Comparison of ENCODE assay signal across 11 cellular contexts in the genomic region with DNA sequence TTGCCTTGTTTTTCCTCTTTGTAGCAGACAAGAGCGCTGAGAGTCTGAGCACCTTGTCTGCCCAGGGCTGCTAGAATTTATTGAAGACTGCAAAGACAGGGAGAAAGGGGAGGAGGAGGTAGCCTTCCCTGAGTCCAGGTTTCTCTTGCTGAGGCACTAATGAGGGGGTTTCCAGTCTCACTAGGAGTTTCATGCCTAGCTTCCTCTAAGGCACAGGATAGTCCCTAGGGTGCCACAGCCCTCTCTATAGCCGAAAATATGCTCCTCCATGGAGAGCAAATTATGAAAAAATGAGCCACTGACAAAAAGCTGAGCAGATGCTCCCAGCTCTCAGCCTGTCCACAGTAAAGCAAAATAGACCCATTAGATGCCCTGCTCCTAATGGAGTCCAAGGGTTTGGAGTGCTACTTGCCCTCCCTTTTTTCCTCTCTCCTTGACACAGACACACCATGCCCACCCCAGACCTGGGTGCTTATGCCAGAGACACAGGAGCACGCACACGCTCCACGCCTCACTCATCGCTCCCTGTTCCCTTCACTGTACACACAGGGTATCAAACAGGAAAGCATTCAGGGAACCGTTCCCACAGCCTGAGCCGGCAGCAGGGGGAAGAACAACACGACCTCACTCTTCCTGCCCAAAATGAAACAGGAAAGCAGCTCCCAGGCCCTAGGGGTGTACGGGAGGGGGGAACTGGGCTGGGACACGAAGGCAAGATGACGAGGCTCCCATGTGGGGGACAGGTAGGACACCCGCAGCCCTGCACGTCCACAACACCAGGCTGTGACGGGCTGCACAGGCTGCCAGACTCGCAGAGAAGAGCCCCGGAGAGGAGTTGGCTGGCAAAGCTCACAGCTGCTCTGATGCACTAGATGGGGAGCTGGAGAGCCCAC. TPM values are rescaled to one million over a fixed set of nuclear protein-coding genes. Genes with fewer than 3 reads are reported as not detected.
DNase-seq lines count a peak whose midpoint lies in the region; ATAC-seq and TF ChIP-seq lines count a peak whose summit lies in the region.
"Had no signal": no experiment of that assay in that cellular context is flagged by ENCODE, and none has a peak within 500 bp of the region (broad histone marks: within the 10 kb centered on the region; RNA-seq: fewer than 3 reads in every experiment).

No MANE protein-coding gene starts in this region.

- DNase-seq in stimulated activated naive CD8-positive, alpha-beta T cell treated with anti-CD3 and anti-CD28 coated beads, Interleukin-15, Interleukin-2, amounts not matched to agents 100 U/mL and 50 U/mL, for 24 hours: no peak
- DNase-seq in ascending aorta (ENCODE audit: low spot score in 2 of 2) (no peak), mesothelial cell of epicardium (ENCODE audit: low spot score in 2 of 2, unreplicated experiment in 2 of 2) (no peak), aorta (no peak), activated gamma-delta T cell treated with Interleukin-2 at 50 U/mL for 16 hours (no peak)
- DNase-seq: activated effector memory CD4-positive, alpha-beta T cell treated with anti-CD3 and anti-CD28 coated beads, Interleukin-2, amount 50 U/mL, for 16 hours; DND-41; NCI-H524 treated with DMSO at 0.1 percent for 48 hours had no signal

- TF ChIP-seq CTCF in ascending aorta (IDR thresholded peaks at IDR 0.05) (no peak), mesothelial cell of epicardium (IDR thresholded peaks at IDR 0.05; ENCODE audit: unreplicated experiment) (no peak)

- H3K27ac Mint-ChIP-seq in stimulated activated naive CD8-positive, alpha-beta T cell treated with anti-CD3 and anti-CD28 coated beads, Interleukin-15, Interleukin-2, amounts not matched to agents 100 ng/mL and 50 ng/mL, for 24 hours: peak overlapping the region; percentile 76
- H3K27ac Mint-ChIP-seq in mesothelial cell of epicardium: peak overlapping the region; percentile 59

- ATAC-seq in stimulated activated naive CD8-positive, alpha-beta T cell treated with anti-CD3 and anti-CD28 coated beads, Interleukin-15, Interleukin-2, amounts not matched to agents 100 U/mL and 50 U/mL, for 24 hours: no peak
- ATAC-seq in aorta (ENCODE audit: low FRiP score) (peak; percentile 16), GM19395 (IDR thresholded peaks at IDR 0.05; ENCODE audit: unreplicated experiment) (no peak), GM18873 (IDR thresholded peaks at IDR 0.05; ENCODE audit: low FRiP score, unreplicated experiment) (no peak)

- peaks cover 34% of the 10 kb centered on the region for H3K4me1 Mint-ChIP-seq in stimulated activated naive CD8-positive, alpha-beta T cell treated with anti-CD3 and anti-CD28 coated beads, Interleukin-15, Interleukin-2, amounts not matched to agents 100 ng/mL and 50 ng/mL, for 24 hours (ENCODE audit: low read depth)
- peaks cover 17% of the 10 kb centered on the region for H3K4me1 Mint-ChIP-seq in mesothelial cell of epicardium

- H3K27ac ChIP-seq in ascending aorta (peak overlapping the region; percentile 44 to 77), aorta (ENCODE audit: low read depth in 1 of 2, low read length in 2 of 2) (peak overlapping the region in 1 of 2 donors; percentile 79)

- H3K9me3 ChIP-seq in ascending aorta: no peaks in the 10 kb centered on the region
- no peaks in the 10 kb centered on the region for H3K9me3 ChIP-seq in aorta (ENCODE audit: control insufficient read depth, low read length)

- no peaks in the 10 kb centered on the region for H3K27me3 Mint-ChIP-seq in stimulated activated naive CD8-positive, alpha-beta T cell treated with anti-CD3 and anti-CD28 coated beads, Interleukin-15, Interleukin-2, amounts not matched to agents 100 ng/mL and 50 ng/mL, for 24 hours
- peaks cover 4% of the 10 kb centered on the region for H3K27me3 Mint-ChIP-seq in mesothelial cell of epicardium (ENCODE audit: low read depth)

- H3K36me3 Mint-ChIP-seq in stimulated activated naive CD8-positive, alpha-beta T cell treated with anti-CD3 and anti-CD28 coated beads, Interleukin-15, Interleukin-2, amounts not matched to agents 100 ng/mL and 50 ng/mL, for 24 hours (ENCODE audit: low read depth): no peaks in the 10 kb centered on the region
- H3K36me3 Mint-ChIP-seq in mesothelial cell of epicardium: no peaks in the 10 kb centered on the region

- intact Hi-C loops in ascending aorta (cut with DNase I): loop anchor here (2.0 to 5.0 kb wide), 3 partner anchors 83 to 292 kb away; partner anchors contain the start of genes CHP1, EXD1 and INO80
- intact Hi-C loops in aorta (cut with DNase I): loop anchor here (2.0 to 5.0 kb wide), 5 partner anchors 33 to 81 kb away; no protein-coding TSS in a partner anchor

- H3K4me3 ChIP-seq in ascending aorta (peak overlapping the region in 1 of 2 donors; percentile 29), aorta (ENCODE audit: low read length in 2 of 2) (no peak overlapping the region)

- peak overlapping the region; percentile 43 for H3K4me3 Mint-ChIP-seq in stimulated activated naive CD8-positive, alpha-beta T cell treated with anti-CD3 and anti-CD28 coated beads, Interleukin-15, Interleukin-2, amounts not matched to agents 100 ng/mL and 50 ng/mL, for 24 hours
- H3K4me3 Mint-ChIP-seq in mesothelial cell of epicardium: peak overlapping the region; percentile 47

- H3K9me3 Mint-ChIP-seq in stimulated activated naive CD8-positive, alpha-beta T cell treated with anti-CD3 and anti-CD28 coated beads, Interleukin-15, Interleukin-2, amounts not matched to agents 100 ng/mL and 50 ng/mL, for 24 hours: no peaks in the 10 kb centered on the region
- H3K9me3 Mint-ChIP-seq in mesothelial cell of epicardium: no peaks in the 10 kb centered on the region

- H3K27me3 ChIP-seq in ascending aorta (no peaks in the 10 kb centered on the region), aorta (ENCODE audit: control insufficient read depth in 1 of 2, insufficient read depth in 2 of 2, low read length in 1 of 2) (no peaks in the 10 kb centered on the region)

- 19 to 27% methylated on average over 17 of the region's 17 CpGs for WGBS in aorta, 2 donors

- H3K4me1 ChIP-seq in ascending aorta: peaks cover 0 to 17% of the 10 kb centered on the region in 2 donors
- H3K4me1 ChIP-seq in aorta (ENCODE audit: control insufficient read depth in 1 of 2, insufficient read depth in 2 of 2, low read length in 2 of 2): no peaks in the 10 kb centered on the region

- H3K36me3 ChIP-seq in ascending aorta: no peaks in the 10 kb centered on the region
- H3K36me3 ChIP-seq in aorta (ENCODE audit: control insufficient read depth in 1 of 2, insufficient read depth in 2 of 2, low read length in 1 of 2): no peaks in the 10 kb centered on the region

RNA-seq across cellular contexts. Expression of gene DLL4, which starts 11.0 kb away (rescaled TPM):
- 30.2 TPM for total RNA-seq in ascending aorta
- total RNA-seq in mesothelial cell of epicardium: 0.20 to 0.31 TPM (median 0.24 TPM) in 3 replicates
- total RNA-seq in aorta: 10 to 100 TPM in 1 of 2 donors, 1 to 10 TPM in 1; 9.7 to 28.4 TPM
- under 1 TPM; 0.20 to 0.38 TPM for polyA plus RNA-seq in aorta

RNA-seq across cellular contexts. Expression of gene CHAC1, which starts 13.1 kb away (rescaled TPM):
- total RNA-seq in ascending aorta (28.5 TPM), mesothelial cell of epicardium (2.7 to 3.2 TPM (median 3.1 TPM) in 3 replicates), aorta (1 to 10 TPM; 2.1 to 5.3 TPM)
- polyA plus RNA-seq in aorta: 1 to 10 TPM; 1.2 to 4.5 TPM

RNA-seq across cellular contexts. Expression of gene VPS18, which starts 45.9 kb away (rescaled TPM):
- 51.8 TPM for total RNA-seq in ascending aorta
- total RNA-seq in mesothelial cell of epicardium: 30.1 to 31.2 TPM (median 30.5 TPM) in 3 replicates
- total RNA-seq in aorta: 10 to 100 TPM; 18.6 to 22.5 TPM
- 10 to 100 TPM in 1 of 2 donors, 1 to 10 TPM in 1; 5.5 to 10.3 TPM for polyA plus RNA-seq in aorta
